In genomic region chr12:46370792-46371717, GRCh38 we compare ENCODE assay signal across 8 cellular contexts. TPM values are rescaled to one million over a fixed set of nuclear protein-coding genes. Genes with fewer than 3 reads are reported as not detected.
DNase-seq lines count a peak whose midpoint lies in the region; ATAC-seq and TF ChIP-seq lines count a peak whose summit lies in the region.

No MANE protein-coding gene starts in this region.

- H3K9me2 ChIP-seq in GM23338 (ENCODE audit: insufficient read depth): no peaks in the 10 kb centered on the region

- TF ChIP-seq POLR2A in Raji (IDR thresholded peaks at IDR 0.05; ENCODE audit: insufficient read depth, low read depth, low read length): peak; percentile 69

- H3K36me3 Mint-ChIP-seq in GM23338 (ENCODE audit: low read depth) (peaks cover 64% of the 10 kb centered on the region), neural progenitor cell (peaks cover 25% of the 10 kb centered on the region)

- H3K27me3 ChIP-seq in GM23338 (ENCODE audit: insufficient read depth) (no peaks in the 10 kb centered on the region), neural progenitor cell (peaks cover 9% of the 10 kb centered on the region)

- peak; percentile 39 for ATAC-seq in GM23338

- H3K9ac ChIP-seq in neural progenitor cell: peak overlapping the region; percentile 67

- peaks cover 9% of the 10 kb centered on the region; the same call in 2 of the 3 replicates for H3K9me3 Mint-ChIP-seq in GM23338
- H3K9me3 Mint-ChIP-seq in neural progenitor cell: no peaks in the 10 kb centered on the region

- H3K9me3 ChIP-seq in neural progenitor cell (ENCODE audit: low read depth): no peaks in the 10 kb centered on the region

- peak in 1 of 2 experiments; percentile 34; a peak in 1 of 4 replicates for TF ChIP-seq CTCF in GM23338 (conservative IDR thresholded peaks at IDR 0.05; ENCODE audit: low read depth in 2 of 2)
- TF ChIP-seq CTCF in foreskin fibroblast (IDR thresholded peaks at IDR 0.05; ENCODE audit: low read depth, low read length): no peak
- peak; percentile 32 for TF ChIP-seq CTCF in neural progenitor cell (IDR thresholded peaks at IDR 0.05)

- H3K27ac ChIP-seq in GM23338 (ENCODE audit: low read depth): peak overlapping the region; percentile 99
- H3K27ac ChIP-seq in neural progenitor cell: peak overlapping the region; percentile 90

- H3K27ac Mint-ChIP-seq in GM23338 (peak overlapping the region; percentile 99), neural progenitor cell (peak overlapping the region; percentile 98)

- H3F3A ChIP-seq in GM23338 (replicated peaks; ENCODE audit: low read depth) (peaks cover 60% of the 10 kb centered on the region), neural progenitor cell (ENCODE audit: low read depth) (peaks cover 65% of the 10 kb centered on the region)

- H3K4me2 ChIP-seq in GM23338 (peak overlapping the region; percentile 91), neural progenitor cell (peak overlapping the region; percentile 96)

- H3K79me2 ChIP-seq in GM23338 (replicated peaks; ENCODE audit: insufficient read depth): peaks cover 66% of the 10 kb centered on the region
- peaks cover 65% of the 10 kb centered on the region for H3K79me2 ChIP-seq in neural progenitor cell (ENCODE audit: low read depth)

- H4K20me1 ChIP-seq in GM23338 (replicated peaks; ENCODE audit: insufficient read depth) (peaks cover 44% of the 10 kb centered on the region), neural progenitor cell (ENCODE audit: low read depth) (peaks cover 51% of the 10 kb centered on the region)

- H3K4me1 Mint-ChIP-seq in GM23338 (peaks cover 46% of the 10 kb centered on the region), neural progenitor cell (peaks cover 44% of the 10 kb centered on the region)

- H3K4me1 ChIP-seq in GM23338 (ENCODE audit: insufficient read depth): peaks cover 36% of the 10 kb centered on the region
- peaks cover 37% of the 10 kb centered on the region for H3K4me1 ChIP-seq in neural progenitor cell

- peaks cover 29% of the 10 kb centered on the region for H3K27me3 Mint-ChIP-seq in GM23338 (ENCODE audit: insufficient read depth, low read depth, poor library complexity)
- H3K27me3 Mint-ChIP-seq in neural progenitor cell (ENCODE audit: insufficient read depth, low read depth): peaks cover 16% of the 10 kb centered on the region

- H3K4me3 Mint-ChIP-seq in GM23338 (peak overlapping the region; percentile 96), neural progenitor cell (peak overlapping the region; percentile 96)

- H3K4me3 ChIP-seq in GM23338 (peak overlapping the region; percentile 83), foreskin fibroblast (ENCODE audit: low read depth in 1 of 2, low read length in 2 of 2) (peak overlapping the region; percentile 84 to 95), neural progenitor cell (peak overlapping the region; percentile 76)

- DNase-seq in ELF-1 (ENCODE audit: low read depth, low spot score) (peak; percentile 97), GM23338 (ENCODE audit: low spot score) (peak; percentile 90), Kasumi-1 (lab: John Stamatoyannopoulos, UW) (peak; percentile 82 to 86), activated gamma-delta T cell (lab: John Stamatoyannopoulos, UW) (peak; percentile 92), foreskin fibroblast (peak; percentile 84 to 95), neural progenitor cell (ENCODE audit: low spot score) (peak; percentile 96), stromal cell of bone marrow (ENCODE audit: low read depth) (peak; percentile 72)

- no peak overlapping the region for H2AFZ ChIP-seq in GM23338
- no peak overlapping the region for H2AFZ ChIP-seq in neural progenitor cell (replicated peaks)

- H3K36me3 ChIP-seq in GM23338 (ENCODE audit: insufficient read depth): peaks cover 51% of the 10 kb centered on the region
- peaks cover 41% of the 10 kb centered on the region for H3K36me3 ChIP-seq in neural progenitor cell

TF ChIP-seq in GM23338, 12 proteins besides CTCF, POLR2A, EP300 and RAD21:
- TF ChIP-seq POLR2AphosphoS5 (IDR thresholded peaks at IDR 0.05; ENCODE audit: low read depth) (peak; percentile 64), CREB1 (CRISPR knock-in tag; IDR thresholded peaks at IDR 0.05; ENCODE audit: low read depth) (peak; percentile 87), ETS1 (IDR thresholded peaks at IDR 0.05) (no peak)

RNA-seq across cellular contexts. Expression of gene SLC38A2, which starts 1.5 kb away (rescaled TPM):
- 665 and 718 TPM in 2 replicates for total RNA-seq in GM23338 (2014; rRNA removed; shearing (Covaris generic))
- polyA plus RNA-seq in GM23338 (2016; fragmentation: Nextera tagmentation; extraction: Ambion mirVana): 168 and 181 TPM in 2 replicates
- total RNA-seq in neural progenitor cell (ENCODE audit: low replicate concordance): 259 and 348 TPM in 2 replicates

Comparison
In these comparisons a context has a peak if more than half of its experiments do, and no peak if none do; other contexts are left out.
1. Peak in every context shown above with its lines: DNase-seq, ATAC-seq, H3K4me3 ChIP-seq and H3K27ac ChIP-seq.